In the genomic region with DNA sequence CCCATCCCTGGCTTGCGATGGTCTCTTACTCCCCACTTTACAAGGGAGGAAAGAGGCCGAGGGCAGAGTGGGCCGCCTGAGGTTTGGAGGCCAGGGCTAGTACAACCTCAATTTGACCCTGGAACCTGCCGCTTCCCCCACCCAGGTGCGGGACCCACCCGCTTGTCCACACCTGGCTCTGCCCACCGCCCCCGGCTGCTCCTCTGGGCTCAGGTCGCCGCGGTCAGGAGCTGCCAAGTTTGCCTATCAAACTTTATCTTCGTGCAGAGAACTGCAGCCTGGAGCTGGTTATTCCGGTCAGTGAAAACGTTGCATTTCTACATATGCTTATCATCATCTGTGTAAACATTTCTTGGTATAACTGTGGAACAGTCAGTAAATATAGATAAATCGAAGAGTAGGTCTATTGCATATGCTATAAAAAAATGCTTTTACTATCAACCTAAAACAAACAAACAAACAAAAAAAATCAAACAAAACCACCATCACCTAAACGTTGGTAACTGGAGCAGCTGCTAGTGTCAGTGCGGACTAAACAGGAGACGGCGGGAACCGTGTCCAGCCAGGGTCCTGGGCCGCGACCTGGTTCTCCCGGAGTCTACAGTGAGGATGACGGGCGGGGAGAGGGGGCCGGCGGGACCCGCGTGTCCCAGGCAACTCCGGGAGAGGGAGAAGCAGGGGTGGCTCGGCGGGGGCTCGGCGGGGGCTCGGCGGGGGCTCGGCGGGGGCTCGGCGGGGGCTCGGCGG, we compare ENCODE assay signal across 8 cellular contexts. TPM values are rescaled to one million over a fixed set of nuclear protein-coding genes. Genes with fewer than 3 reads are reported as not detected.
A peak's percentile ranks its signal among the peaks of the same experiment; 100 is the strongest.
DNase-seq lines count a peak whose midpoint lies in the region; ATAC-seq and TF ChIP-seq lines count a peak whose summit lies in the region.

No MANE protein-coding gene starts in this region.

- H3K9me3 ChIP-seq in Panc1 (ENCODE audit: control insufficient read depth, insufficient read depth, low read depth, low read length) (no peaks in the 10 kb centered on the region), mesodermal cell (ENCODE audit: control insufficient read depth, low read length) (no peaks in the 10 kb centered on the region), aorta (ENCODE audit: control insufficient read depth, low read length) (no peaks in the 10 kb centered on the region)

- peak overlapping the region; percentile 96 to 98 for H3K4me3 Mint-ChIP-seq in effector memory CD8-positive, alpha-beta T cell

- peak overlapping the region; percentile 51 for H3K27ac ChIP-seq in Panc1 (ENCODE audit: low read length)
- no peak overlapping the region for H3K27ac ChIP-seq in mesodermal cell (ENCODE audit: low read depth, low read length, severe bottlenecking)
- H3K27ac ChIP-seq in aorta (ENCODE audit: low read depth in 1 of 2, low read length in 2 of 2), result peak overlapping the region in 1 of 2 donors; percentile 16

- peak overlapping the region; percentile 86 to 98 for H3K27ac Mint-ChIP-seq in effector memory CD8-positive, alpha-beta T cell

- in situ Hi-C loops in Panc1 (cut with HindIII; ENCODE audit: low pct_unique_long_range_greater_than_20kb, low sequenced_read_pairs), result no loop called here

- intact Hi-C loops in Panc1 (cut with micrococcal nuclease; ENCODE audit: unreplicated experiment) (no loop called here), aorta (cut with DNase I) (loop anchor here in 1 of 2 donors (5.0 kb wide), 1 partner anchor 54 kb away; no protein-coding TSS in a partner anchor)

- POLR2A ChIA-PET in Panc1 (lab: Charles Lee), result interaction anchor here (0.7 kb wide), 1 partner anchor 30 kb away, joined by 3 read pairs; no protein-coding TSS in a partner anchor

- H3K4me3 ChIP-seq in Panc1 (ENCODE audit: low read depth in 2 of 2, low read length in 2 of 2) (peak overlapping the region; percentile 53 to 62), mesodermal cell (ENCODE audit: extremely low read depth, insufficient read depth, low read length, poor library complexity, severe bottlenecking) (peak overlapping the region; percentile 53), aorta (ENCODE audit: low read length in 2 of 2) (peak overlapping the region; percentile 36 to 88)

- no peaks in the 10 kb centered on the region for H3K27me3 Mint-ChIP-seq in effector memory CD8-positive, alpha-beta T cell

- CTCF ChIA-PET in Panc1 (lab: Charles Lee), result interaction anchor here (0.6 kb wide), 1 partner anchor 141 kb away, joined by 5 read pairs; no protein-coding TSS in a partner anchor

- H3K4me1 Mint-ChIP-seq in effector memory CD8-positive, alpha-beta T cell (ENCODE audit: low read depth in 2 of 2), result peaks cover 23 to 31% of the 10 kb centered on the region in 2 donors

- WGBS in mesodermal cell (ENCODE audit: insufficient coverage in 2 of 2), 2 experiments, result 51 to 61% methylated on average over 14 to 19 of the region's 42 CpGs
- 14 to 15% methylated on average over 29 to 42 of the region's 42 CpGs for WGBS in aorta, 2 donors

- peaks cover 11% of the 10 kb centered on the region for H3K36me3 Mint-ChIP-seq in effector memory CD8-positive, alpha-beta T cell (ENCODE audit: insufficient read depth)

- H3K27me3 ChIP-seq in Panc1 (ENCODE audit: control insufficient read depth, insufficient read depth, low read length), result no peaks in the 10 kb centered on the region
- H3K27me3 ChIP-seq in aorta (ENCODE audit: control insufficient read depth in 1 of 2, insufficient read depth in 2 of 2, low read length in 1 of 2), result no peaks in the 10 kb centered on the region

- ATAC-seq in Panc1 (peak; percentile 52), aorta (ENCODE audit: low FRiP score) (peak; percentile 9), HG02759 (IDR thresholded peaks at IDR 0.05; ENCODE audit: unreplicated experiment) (no peak), GM19467 (IDR thresholded peaks at IDR 0.05; ENCODE audit: unreplicated experiment) (no peak)
- no peak for ATAC-seq in effector memory CD8-positive, alpha-beta T cell (replicated peaks)

- H3K9me3 Mint-ChIP-seq in effector memory CD8-positive, alpha-beta T cell, result no peaks in the 10 kb centered on the region

- no peak for TF ChIP-seq CTCF in Panc1 (IDR thresholded peaks at IDR 0.05)

- no TSS peak for BruUV-seq in Panc1 (replicated peaks; lab: Mats Ljungman, UMichigan)

- H3K36me3 ChIP-seq in Panc1 (ENCODE audit: control insufficient read depth, insufficient read depth, low read length) (no peaks in the 10 kb centered on the region), mesodermal cell (ENCODE audit: control insufficient read depth, insufficient read depth, low read length) (peaks cover 5% of the 10 kb centered on the region), aorta (ENCODE audit: control insufficient read depth in 1 of 2, insufficient read depth in 2 of 2, low read length in 1 of 2) (no peaks in the 10 kb centered on the region)

- DNase-seq in SIG-M5 treated with dmso at 0.1 percent for 504 hours (lab: John Stamatoyannopoulos, UW; ENCODE audit: unreplicated experiment) (peak; percentile 22), SIG-M5 (lab: John Stamatoyannopoulos, UW) (no peak), Panc1 (ENCODE audit: low read depth, low spot score) (no peak), aorta (peak; percentile 62 to 87)
- DNase-seq in effector memory CD8-positive, alpha-beta T cell, result no peak

- H3K4me1 ChIP-seq in Panc1 (ENCODE audit: control insufficient read depth, insufficient read depth, low read length) (peaks cover 11% of the 10 kb centered on the region), mesodermal cell (ENCODE audit: control insufficient read depth, insufficient read depth, low read length, poor library complexity, severe bottlenecking) (peaks cover 39% of the 10 kb centered on the region), aorta (ENCODE audit: control insufficient read depth in 1 of 2, insufficient read depth in 2 of 2, low read length in 2 of 2) (peaks cover 0 to 1% of the 10 kb centered on the region in 2 donors)

RNA-seq across cellular contexts. Expression of gene ADARB1, which starts 0.9 kb away (rescaled TPM):
- total RNA-seq in Panc1 (2021; ENCODE audit: unreplicated experiment) (15.0 TPM), aorta (100 to 1,000 TPM in 1 of 2 donors, 10 to 100 TPM in 1; 87.9 to 224 TPM)
- 9.3 TPM for polyA plus RNA-seq in Panc1 (2012; ENCODE audit: insufficient read length)
- polyA plus RNA-seq in mesodermal cell (2013, experiment 1 of 2), result 19.3 TPM
- polyA plus RNA-seq in mesodermal cell (2013, experiment 2 of 2), result 22.5 TPM
- 10 to 100 TPM; 54.7 to 93.3 TPM for polyA plus RNA-seq in aorta

Comparison
In these comparisons a context has a peak if more than half of its experiments do, and no peak if none do; other contexts are left out.
1. DNase-seq: peak in SIG-M5 treated with dmso at 0.1 percent for 504 hours (single experiment) and aorta (2 of 2); none in SIG-M5 (single experiment), Panc1 (single experiment) and effector memory CD8-positive, alpha-beta T cell (0 of 3).
2. ATAC-seq: peak in Panc1 (single experiment) and aorta (single experiment); none in effector memory CD8-positive, alpha-beta T cell (single experiment), HG02759 (single experiment) and GM19467 (single experiment).
3. Peak in every context shown above with its lines, with median percentiles within 50 percentile points of each other: H3K4me3 ChIP-seq.